Comparison of ENCODE assay signal across 16 cellular contexts in the genomic region with DNA sequence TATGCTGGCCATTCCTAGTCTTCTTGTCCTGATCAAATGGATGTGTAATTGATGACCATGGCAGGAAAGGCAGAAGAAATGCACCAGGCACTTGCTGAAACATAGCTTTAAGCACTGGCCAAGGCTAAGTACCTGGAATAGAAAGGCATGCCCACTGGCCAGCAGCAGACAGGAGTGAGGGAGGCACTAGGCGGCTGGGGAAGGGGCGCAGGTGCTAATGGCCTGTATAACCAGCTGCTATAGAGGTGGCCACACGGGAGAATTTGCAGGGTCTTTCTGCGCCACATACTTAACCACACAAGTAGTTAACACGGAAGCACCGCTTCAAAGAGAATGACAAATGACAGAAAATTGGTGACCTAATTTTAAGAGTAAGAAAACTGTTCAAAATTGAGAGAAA.
DNase-seq lines count a peak whose midpoint lies in the region; ATAC-seq and TF ChIP-seq lines count a peak whose summit lies in the region.
"Had no signal": no experiment of that assay in that cellular context is flagged by ENCODE, and none has a peak within 500 bp of the region (broad histone marks: within the 10 kb centered on the region; RNA-seq: fewer than 3 reads in every experiment).

No MANE protein-coding gene starts in this region.

- H3K18ac ChIP-seq in IMR-90 (ENCODE audit: low read depth, low read length) (peak overlapping the region; percentile 55; the same call in 1 of the 2 replicates), trophoblast cell (ENCODE audit: low read length) (peak overlapping the region; percentile 46)

- ATAC-seq in left ventricle myocardium superior (peak; percentile 22), heart right ventricle (no peak), IMR-90 (ENCODE audit: low read depth) (no peak), GM18867 (IDR thresholded peaks at IDR 0.05; ENCODE audit: unreplicated experiment) (no peak)
- peak; percentile 14 for ATAC-seq in activated T-helper 17 cell treated with anti-CD3 and anti-CD28 coated beads, Interleukin-2, amount 50 U/mL, for 72 hours (replicated peaks)

- peaks cover 11% of the 10 kb centered on the region for H3K9me3 Mint-ChIP-seq in activated T-helper 17 cell treated with anti-CD3 and anti-CD28 coated beads, Interleukin-2, amount 50 U/mL, for 72 hours
- peaks cover 4% of the 10 kb centered on the region for H3K9me3 Mint-ChIP-seq in type B pancreatic cell

- no peak overlapping the region for H3K4ac ChIP-seq in IMR-90 (ENCODE audit: low read depth, low read length)
- H3K4ac ChIP-seq in trophoblast cell (ENCODE audit: low read depth, low read length) = no peak overlapping the region

- no peaks in the 10 kb centered on the region for H3K36me3 ChIP-seq in heart right ventricle
- no peaks in the 10 kb centered on the region for H3K36me3 ChIP-seq in IMR-90 (ENCODE audit: control insufficient read depth, insufficient read depth, low read length)
- H3K36me3 ChIP-seq in trophoblast cell (ENCODE audit: control insufficient read depth in 1 of 2, insufficient read depth in 2 of 2, low read length in 2 of 2) = no peaks in the 10 kb centered on the region

- in situ Hi-C loops in IMR-90 (cut with MboI; ENCODE audit: low sequenced_read_pairs) = no loop called here

- POLR2A ChIA-PET in IMR-90 (lab: Charles Lee; ENCODE audit: unreplicated experiment) = no interaction called here

- H4K12ac ChIP-seq in trophoblast cell (ENCODE audit: low read depth, low read length) = no peak overlapping the region

- H3K14ac ChIP-seq in IMR-90 (replicated peaks; ENCODE audit: low read depth, low read length) (peak overlapping the region; percentile 20), trophoblast cell (ENCODE audit: low read length) (no peak overlapping the region)

- peaks cover 19 to 47% of the 10 kb centered on the region in 2 experiments for H3K79me1 ChIP-seq in IMR-90 (ENCODE audit: low read depth in 1 of 2, low read length in 2 of 2)
- peaks cover 11% of the 10 kb centered on the region for H3K79me1 ChIP-seq in trophoblast cell (ENCODE audit: low read length)

- peak overlapping the region; percentile 68; the same call in 1 of the 2 replicates for H2BK120ac ChIP-seq in IMR-90 (ENCODE audit: low read depth, low read length)
- H2BK120ac ChIP-seq in trophoblast cell (ENCODE audit: insufficient read depth, low read length, poor library complexity) = no peak overlapping the region

- H3K9ac ChIP-seq in IMR-90 (ENCODE audit: low read depth, low read length) = no peak overlapping the region
- no peak overlapping the region for H3K9ac ChIP-seq in trophoblast cell (ENCODE audit: low read length)

- peaks cover 0 to 15% (median 0%) of the 10 kb centered on the region in 11 donors for H3K9me3 ChIP-seq in heart right ventricle
- no peaks in the 10 kb centered on the region for H3K9me3 ChIP-seq in IMR-90 (ENCODE audit: control insufficient read depth, insufficient read depth, low read length)
- H3K9me3 ChIP-seq in trophoblast cell (ENCODE audit: insufficient read depth, low read depth, low read length) = no peaks in the 10 kb centered on the region
- H3K9me3 ChIP-seq: Caco-2 had no signal

- DNase-seq in left ventricle myocardium superior (no peak), heart right ventricle (no peak), IMR-90 (no peak), trophoblast cell (no peak), NCI-H748 (lab: John Stamatoyannopoulos, UW; ENCODE audit: unreplicated experiment) (no peak), type B pancreatic cell (ENCODE audit: extremely low spot score, unreplicated experiment) (no peak)
- DNase-seq: C1 segment of cervical spinal cord; Caco-2; CD4-positive, alpha-beta memory T cell; DMS153; DND-41; GOT3; H7; HCEC 1CT had no signal

- H3K4me2 ChIP-seq in IMR-90 (ENCODE audit: low read depth, low read length) = no peak overlapping the region
- H3K4me2 ChIP-seq in trophoblast cell (ENCODE audit: low read length) = no peak overlapping the region

- dilution Hi-C loops in IMR-90 (cut with HindIII; ENCODE audit: low sequenced_read_pairs, unreplicated experiment) = no loop called here

- no peak overlapping the region for H3K4me3 ChIP-seq in heart right ventricle
- H3K4me3 ChIP-seq in IMR-90 (ENCODE audit: insufficient read depth, low read depth, low read length) = no peak overlapping the region
- H3K4me3 ChIP-seq in trophoblast cell (ENCODE audit: low read depth, low read length) = no peak overlapping the region

- no peaks in the 10 kb centered on the region for H3K27me3 Mint-ChIP-seq in activated T-helper 17 cell treated with anti-CD3 and anti-CD28 coated beads, Interleukin-2, amount 50 U/mL, for 72 hours
- H3K27me3 Mint-ChIP-seq in type B pancreatic cell = no peaks in the 10 kb centered on the region
- H3K27me3 Mint-ChIP-seq: CD4-positive, alpha-beta memory T cell had no signal

- H2AFZ ChIP-seq in IMR-90 (replicated peaks; ENCODE audit: low read length, poor library complexity) = no peak overlapping the region
- no peak overlapping the region for H2AFZ ChIP-seq in trophoblast cell (ENCODE audit: insufficient read depth, low read length, poor library complexity)

- TF ChIP-seq CTCF in heart right ventricle (IDR thresholded peaks at IDR 0.05) (no peak), IMR-90 (conservative IDR thresholded peaks at IDR 0.05; ENCODE audit: low read depth, low read length) (no peak), type B pancreatic cell (conservative IDR thresholded peaks at IDR 0.05) (no peak)

- no peak for TF ChIP-seq RAD21 in IMR-90 (IDR thresholded peaks at IDR 0.05; ENCODE audit: low read length)

- TF ChIP-seq POLR2A in IMR-90 (IDR thresholded peaks at IDR 0.05; ENCODE audit: low read depth, low read length) = no peak

- H4K5ac ChIP-seq in IMR-90 (ENCODE audit: low read depth, low read length) = peak overlapping the region; percentile 53; the same call in 1 of the 2 replicates

- BruUV-seq in IMR-90 (replicated peaks; lab: Mats Ljungman, UMichigan) = no TSS peak

- H3K56ac ChIP-seq in IMR-90 (ENCODE audit: extremely low read depth, insufficient read depth, low read length) = no peak overlapping the region

- no peaks in the 10 kb centered on the region for H4K20me1 ChIP-seq in IMR-90 (ENCODE audit: insufficient read depth, low read length)

- H2AK9ac ChIP-seq in IMR-90 (replicated peaks; ENCODE audit: low read depth, low read length, poor library complexity) = no peak overlapping the region

- H3K27me3 ChIP-seq in heart right ventricle (no peaks in the 10 kb centered on the region), IMR-90 (ENCODE audit: control insufficient read depth, insufficient read depth, low read length) (no peaks in the 10 kb centered on the region), trophoblast cell (ENCODE audit: insufficient read depth, low read length) (no peaks in the 10 kb centered on the region)

- H3K79me2 ChIP-seq in trophoblast cell (ENCODE audit: control insufficient read depth, insufficient read depth, low read length, poor library complexity) = no peaks in the 10 kb centered on the region

- 96 to 97% methylated on average over 6 of the region's 6 CpGs for WGBS in heart right ventricle, 2 donors
- no CpG with 5 or more reads among the region's 6 CpGs for WGBS in IMR-90 (ENCODE audit: extremely low coverage in 2 of 2, insufficient read length in 1 of 2), 2 experiments
- WGBS in trophoblast cell (ENCODE audit: extremely low coverage, insufficient coverage, insufficient read length) = no CpG with 5 or more reads among the region's 6 CpGs

- H3K4me1 Mint-ChIP-seq in activated T-helper 17 cell treated with anti-CD3 and anti-CD28 coated beads, Interleukin-2, amount 50 U/mL, for 72 hours = peaks cover 14% of the 10 kb centered on the region
- peaks cover 28% of the 10 kb centered on the region for H3K4me1 Mint-ChIP-seq in type B pancreatic cell (ENCODE audit: unreplicated experiment)

- CTCF ChIA-PET in IMR-90 (lab: Yijun Ruan, JAX) = no interaction called here

- H2AK5ac ChIP-seq in IMR-90 (ENCODE audit: low read depth, low read length) (peak overlapping the region; percentile 48), trophoblast cell (ENCODE audit: low read length) (no peak overlapping the region)

- intact Hi-C loops in left ventricle myocardium superior (cut with micrococcal nuclease) (no loop called here), heart right ventricle (cut with DNase I) (no loop called here), IMR-90 (cut with micrococcal nuclease) (no loop called here)

- no peak overlapping the region for H3K27ac Mint-ChIP-seq in activated T-helper 17 cell treated with anti-CD3 and anti-CD28 coated beads, Interleukin-2, amount 50 U/mL, for 72 hours
- no peak overlapping the region for H3K27ac Mint-ChIP-seq in type B pancreatic cell

- no peak overlapping the region; the same call in 1 of the 2 replicates for H2BK20ac ChIP-seq in IMR-90 (ENCODE audit: low read depth, low read length)

- no peak overlapping the region for H2BK12ac ChIP-seq in trophoblast cell (ENCODE audit: low read length)

- H3K4me3 Mint-ChIP-seq in activated T-helper 17 cell treated with anti-CD3 and anti-CD28 coated beads, Interleukin-2, amount 50 U/mL, for 72 hours = peak overlapping the region; percentile 49
- H3K4me3 Mint-ChIP-seq in type B pancreatic cell = no peak overlapping the region

- H3K23ac ChIP-seq in IMR-90 (ENCODE audit: low read depth, low read length) = peak overlapping the region; percentile 61; the same call in 1 of the 2 replicates
- no peak overlapping the region for H3K23ac ChIP-seq in trophoblast cell (ENCODE audit: low read length)

- H3K4me1 ChIP-seq in heart right ventricle (peaks cover 4 to 41% (median 38%) of the 10 kb centered on the region in 9 donors), IMR-90 (ENCODE audit: control insufficient read depth, insufficient read depth, low read length) (peaks cover 18% of the 10 kb centered on the region), trophoblast cell (ENCODE audit: control insufficient read depth in 1 of 2, insufficient read depth in 2 of 2, low read length in 2 of 2) (peaks cover 7 to 10% of the 10 kb centered on the region in 2 experiments)
- H3K4me1 ChIP-seq: Caco-2 had no signal

- peaks cover 14% of the 10 kb centered on the region; the same call in 1 of the 2 replicates for H3K9me1 ChIP-seq in IMR-90 (ENCODE audit: insufficient read depth, low read length)

- H4K91ac ChIP-seq in IMR-90 (ENCODE audit: insufficient read depth, low read depth, low read length) (peak overlapping the region; percentile 25), trophoblast cell (ENCODE audit: low read depth, low read length) (peak overlapping the region; percentile 25)

- H4K8ac ChIP-seq in IMR-90 (ENCODE audit: low read depth in 2 of 2, low read length in 2 of 2) (0 out of 4 replicates have a peak overlapping the region, but pooled peaks have one; percentile 16 to 35), trophoblast cell (ENCODE audit: low read depth, low read length) (no peak overlapping the region)

- peaks cover 3% of the 10 kb centered on the region for H3K36me3 Mint-ChIP-seq in activated T-helper 17 cell treated with anti-CD3 and anti-CD28 coated beads, Interleukin-2, amount 50 U/mL, for 72 hours (ENCODE audit: low read depth)
- H3K36me3 Mint-ChIP-seq in type B pancreatic cell = peaks cover 3% of the 10 kb centered on the region

- H2BK15ac ChIP-seq in IMR-90 (ENCODE audit: low read depth, low read length) = peak overlapping the region; percentile 4; the same call in 1 of the 3 replicates

- no peak overlapping the region for H3K27ac ChIP-seq in heart right ventricle
- no peak overlapping the region for H3K27ac ChIP-seq in IMR-90 (ENCODE audit: insufficient read depth, low read length)
- no peak overlapping the region for H3K27ac ChIP-seq in trophoblast cell (ENCODE audit: low read depth, low read length)

- peak overlapping the region; percentile 56 for H2BK5ac ChIP-seq in IMR-90 (ENCODE audit: low read depth, low read length, poor library complexity, severe bottlenecking)
- no peak overlapping the region for H2BK5ac ChIP-seq in trophoblast cell (ENCODE audit: low read depth, low read length, poor library complexity)

Comparison
In these comparisons a context has a peak if more than half of its experiments do, and no peak if none do; other contexts are left out.
1. ATAC-seq: peak in left ventricle myocardium superior (single experiment) and activated T-helper 17 cell treated with anti-CD3 and anti-CD28 coated beads, Interleukin-2, amount 50 U/mL, for 72 hours (single experiment); none in heart right ventricle (0 of 8), IMR-90 (single experiment) and GM18867 (single experiment).